ENCODE assay signal across 1 cellular context in the genomic region with DNA sequence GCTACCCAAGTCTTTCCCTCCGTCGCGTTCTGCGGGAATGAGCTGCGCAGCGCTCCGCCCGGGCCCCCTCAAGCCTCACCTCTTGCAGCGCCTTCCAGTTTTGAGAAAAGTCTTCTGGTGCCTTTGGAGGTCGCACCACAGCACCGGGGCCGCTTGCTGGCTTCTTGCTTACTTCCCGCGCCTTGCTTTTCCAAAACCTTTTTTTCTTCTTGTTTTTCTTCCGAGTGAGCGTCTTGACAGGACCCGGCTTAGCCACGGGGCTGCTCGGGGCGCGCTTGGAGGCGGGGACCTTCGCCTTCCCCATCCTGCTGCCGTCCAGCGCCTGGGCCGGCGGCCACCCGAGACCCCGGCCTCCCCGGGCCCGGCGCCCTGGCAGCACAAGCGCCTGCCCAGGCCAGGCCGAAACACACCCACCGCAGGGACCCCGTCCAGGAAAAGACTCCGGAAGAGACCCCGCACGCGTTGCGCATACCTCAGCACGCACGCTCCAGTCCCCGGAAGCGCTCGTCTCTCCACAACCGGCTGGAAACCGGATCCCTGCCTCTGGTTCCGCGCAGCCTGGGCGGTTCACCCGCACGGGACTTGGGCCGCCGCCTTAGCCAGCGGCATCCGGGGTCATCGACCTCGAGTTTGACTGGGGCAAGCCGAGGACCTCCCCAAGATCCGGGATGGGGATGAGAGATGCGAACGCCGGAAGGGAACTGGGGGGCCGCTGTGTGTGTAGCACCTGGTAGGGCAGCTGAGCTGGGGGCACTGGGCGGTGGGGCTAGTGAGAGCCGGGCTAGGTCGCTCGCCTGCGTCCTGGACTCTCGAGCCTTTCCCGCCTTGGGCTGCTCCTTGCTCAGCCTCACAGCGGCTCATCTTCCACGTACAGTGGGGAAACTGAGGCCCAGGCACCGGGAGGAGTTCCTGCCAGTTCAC.
A peak's percentile ranks its signal among the peaks of the same experiment; 100 is the strongest.
TF ChIP-seq lines count a peak whose summit lies in the region.

A gene with protein sequence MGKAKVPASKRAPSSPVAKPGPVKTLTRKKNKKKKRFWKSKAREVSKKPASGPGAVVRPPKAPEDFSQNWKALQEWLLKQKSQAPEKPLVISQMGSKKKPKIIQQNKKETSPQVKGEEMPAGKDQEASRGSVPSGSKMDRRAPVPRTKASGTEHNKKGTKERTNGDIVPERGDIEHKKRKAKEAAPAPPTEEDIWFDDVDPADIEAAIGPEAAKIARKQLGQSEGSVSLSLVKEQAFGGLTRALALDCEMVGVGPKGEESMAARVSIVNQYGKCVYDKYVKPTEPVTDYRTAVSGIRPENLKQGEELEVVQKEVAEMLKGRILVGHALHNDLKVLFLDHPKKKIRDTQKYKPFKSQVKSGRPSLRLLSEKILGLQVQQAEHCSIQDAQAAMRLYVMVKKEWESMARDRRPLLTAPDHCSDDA (minus strand): TSS at position 470 of the 921 bp plus-strand sequence. CDS start 166 bp downstream, at position 304.

TF ChIP-seq in GM12878, 131 proteins besides CTCF, POLR2A, EP300 and RAD21 (continued from another document and continues in another):
- TF ChIP-seq, protein P1, sequence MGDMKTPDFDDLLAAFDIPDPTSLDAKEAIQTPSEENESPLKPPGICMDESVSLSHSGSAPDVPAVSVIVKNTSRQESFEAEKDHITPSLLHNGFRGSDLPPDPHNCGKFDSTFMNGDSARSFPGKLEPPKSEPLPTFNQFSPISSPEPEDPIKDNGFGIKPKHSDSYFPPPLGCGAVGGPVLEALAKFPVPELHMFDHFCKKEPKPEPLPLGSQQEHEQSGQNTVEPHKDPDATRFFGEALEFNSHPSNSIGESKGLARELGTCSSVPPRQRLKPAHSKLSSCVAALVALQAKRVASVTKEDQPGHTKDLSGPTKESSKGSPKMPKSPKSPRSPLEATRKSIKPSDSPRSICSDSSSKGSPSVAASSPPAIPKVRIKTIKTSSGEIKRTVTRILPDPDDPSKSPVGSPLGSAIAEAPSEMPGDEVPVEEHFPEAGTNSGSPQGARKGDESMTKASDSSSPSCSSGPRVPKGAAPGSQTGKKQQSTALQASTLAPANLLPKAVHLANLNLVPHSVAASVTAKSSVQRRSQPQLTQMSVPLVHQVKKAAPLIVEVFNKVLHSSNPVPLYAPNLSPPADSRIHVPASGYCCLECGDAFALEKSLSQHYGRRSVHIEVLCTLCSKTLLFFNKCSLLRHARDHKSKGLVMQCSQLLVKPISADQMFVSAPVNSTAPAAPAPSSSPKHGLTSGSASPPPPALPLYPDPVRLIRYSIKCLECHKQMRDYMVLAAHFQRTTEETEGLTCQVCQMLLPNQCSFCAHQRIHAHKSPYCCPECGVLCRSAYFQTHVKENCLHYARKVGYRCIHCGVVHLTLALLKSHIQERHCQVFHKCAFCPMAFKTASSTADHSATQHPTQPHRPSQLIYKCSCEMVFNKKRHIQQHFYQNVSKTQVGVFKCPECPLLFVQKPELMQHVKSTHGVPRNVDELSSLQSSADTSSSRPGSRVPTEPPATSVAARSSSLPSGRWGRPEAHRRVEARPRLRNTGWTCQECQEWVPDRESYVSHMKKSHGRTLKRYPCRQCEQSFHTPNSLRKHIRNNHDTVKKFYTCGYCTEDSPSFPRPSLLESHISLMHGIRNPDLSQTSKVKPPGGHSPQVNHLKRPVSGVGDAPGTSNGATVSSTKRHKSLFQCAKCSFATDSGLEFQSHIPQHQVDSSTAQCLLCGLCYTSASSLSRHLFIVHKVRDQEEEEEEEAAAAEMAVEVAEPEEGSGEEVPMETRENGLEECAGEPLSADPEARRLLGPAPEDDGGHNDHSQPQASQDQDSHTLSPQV (IDR thresholded peaks at IDR 0.05): 0 out of 2 replicates have a peak, but pooled peaks have one; percentile 61
- TF ChIP-seq, protein P2, sequence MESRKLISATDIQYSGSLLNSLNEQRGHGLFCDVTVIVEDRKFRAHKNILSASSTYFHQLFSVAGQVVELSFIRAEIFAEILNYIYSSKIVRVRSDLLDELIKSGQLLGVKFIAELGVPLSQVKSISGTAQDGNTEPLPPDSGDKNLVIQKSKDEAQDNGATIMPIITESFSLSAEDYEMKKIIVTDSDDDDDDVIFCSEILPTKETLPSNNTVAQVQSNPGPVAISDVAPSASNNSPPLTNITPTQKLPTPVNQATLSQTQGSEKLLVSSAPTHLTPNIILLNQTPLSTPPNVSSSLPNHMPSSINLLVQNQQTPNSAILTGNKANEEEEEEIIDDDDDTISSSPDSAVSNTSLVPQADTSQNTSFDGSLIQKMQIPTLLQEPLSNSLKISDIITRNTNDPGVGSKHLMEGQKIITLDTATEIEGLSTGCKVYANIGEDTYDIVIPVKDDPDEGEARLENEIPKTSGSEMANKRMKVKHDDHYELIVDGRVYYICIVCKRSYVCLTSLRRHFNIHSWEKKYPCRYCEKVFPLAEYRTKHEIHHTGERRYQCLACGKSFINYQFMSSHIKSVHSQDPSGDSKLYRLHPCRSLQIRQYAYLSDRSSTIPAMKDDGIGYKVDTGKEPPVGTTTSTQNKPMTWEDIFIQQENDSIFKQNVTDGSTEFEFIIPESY (IDR thresholded peaks at IDR 0.05): no peak
- TF ChIP-seq NRF1 (conservative IDR thresholded peaks at IDR 0.05; ENCODE audit: low read depth, low read length) (peak; percentile 32; the same call in 1 of the 2 replicates), SRF (IDR thresholded peaks at IDR 0.05; ENCODE audit: low read depth in 2 of 2, low read length in 2 of 2) (peak; percentile 58 to 89; a peak in 3 of 4 replicates), CBFB (IDR thresholded peaks at IDR 0.05; ENCODE audit: low read depth) (peak; percentile 86), NFIC (IDR thresholded peaks at IDR 0.05; ENCODE audit: low read depth, low read length) (no peak), EED (IDR thresholded peaks at IDR 0.05; ENCODE audit: low read depth) (peak; percentile 51; the same call in 1 of the 2 replicates), MYC (IDR thresholded peaks at IDR 0.05; ENCODE audit: insufficient read depth, insufficient read length, insufficient replicate concordance, low read length, severe bottlenecking) (peak; percentile 93), YY1 (IDR thresholded peaks at IDR 0.05; ENCODE audit: low read depth, low read length) (peak; percentile 84), SMARCA5 (IDR thresholded peaks at IDR 0.05) (peak; percentile 69; the same call in 1 of the 2 replicates), TAF1 (IDR thresholded peaks at IDR 0.05; ENCODE audit: borderline replicate concordance, low read depth, low read length) (peak; percentile 78), SMAD1 (IDR thresholded peaks at IDR 0.05; ENCODE audit: low read depth, partially characterized antibody) (no peak), ZZZ3 (IDR thresholded peaks at IDR 0.05; ENCODE audit: control insufficient read depth, insufficient read length, low read depth) (peak; percentile 34), ZNF24 (IDR thresholded peaks at IDR 0.05) (0 out of 2 replicates have a peak, but pooled peaks have one; percentile 28), STAT1 (conservative IDR thresholded peaks at IDR 0.05) (peak; percentile 93; the same call in 1 of the 2 replicates), IKZF2 (IDR thresholded peaks at IDR 0.05) (peak; percentile 78 to 86), CREM (IDR thresholded peaks at IDR 0.05; ENCODE audit: low read depth) (peak; percentile 71), JUND (IDR thresholded peaks at IDR 0.05; ENCODE audit: low read depth, low read length) (no peak), RFX5 (IDR thresholded peaks at IDR 0.05; ENCODE audit: low read depth, low read length) (no peak), NBN (IDR thresholded peaks at IDR 0.05) (peak; percentile 98), ZNF207 (IDR thresholded peaks at IDR 0.05; ENCODE audit: borderline replicate concordance) (peak; percentile 99), ZSCAN29 (IDR thresholded peaks at IDR 0.05) (peak; percentile 90), HDGF (IDR thresholded peaks at IDR 0.05) (0 out of 2 replicates have a peak, but pooled peaks have one; percentile 37), IKZF1 (conservative IDR thresholded peaks at IDR 0.05) (peak; percentile 99), DPF2 (IDR thresholded peaks at IDR 0.05) (peak; percentile 93), POLR2AphosphoS5 (IDR thresholded peaks at IDR 0.05; ENCODE audit: low read length) (peak; percentile 74), BACH1 (IDR thresholded peaks at IDR 0.05; ENCODE audit: borderline replicate concordance) (peak; percentile 63), MEF2A (IDR thresholded peaks at IDR 0.05; ENCODE audit: insufficient read depth, low read depth, low read length) (peak; percentile 51; the same call in 1 of the 2 replicates), BCL11A (IDR thresholded peaks at IDR 0.05; ENCODE audit: low read depth, low read length) (no peak), KAT2A (conservative IDR thresholded peaks at IDR 0.05; ENCODE audit: control insufficient read depth, low read depth, low read length) (no peak), POU2F2 (IDR thresholded peaks at IDR 0.05; ENCODE audit: borderline replicate concordance, low read depth, low read length) (peak; percentile 69; the same call in 2 of the 3 replicates), CREB1 (IDR thresholded peaks at IDR 0.05; ENCODE audit: low read depth) (peak; percentile 85), MTA2 (IDR thresholded peaks at IDR 0.05; ENCODE audit: low read depth) (peak; percentile 75)
- TF ChIP-seq, protein P3, sequence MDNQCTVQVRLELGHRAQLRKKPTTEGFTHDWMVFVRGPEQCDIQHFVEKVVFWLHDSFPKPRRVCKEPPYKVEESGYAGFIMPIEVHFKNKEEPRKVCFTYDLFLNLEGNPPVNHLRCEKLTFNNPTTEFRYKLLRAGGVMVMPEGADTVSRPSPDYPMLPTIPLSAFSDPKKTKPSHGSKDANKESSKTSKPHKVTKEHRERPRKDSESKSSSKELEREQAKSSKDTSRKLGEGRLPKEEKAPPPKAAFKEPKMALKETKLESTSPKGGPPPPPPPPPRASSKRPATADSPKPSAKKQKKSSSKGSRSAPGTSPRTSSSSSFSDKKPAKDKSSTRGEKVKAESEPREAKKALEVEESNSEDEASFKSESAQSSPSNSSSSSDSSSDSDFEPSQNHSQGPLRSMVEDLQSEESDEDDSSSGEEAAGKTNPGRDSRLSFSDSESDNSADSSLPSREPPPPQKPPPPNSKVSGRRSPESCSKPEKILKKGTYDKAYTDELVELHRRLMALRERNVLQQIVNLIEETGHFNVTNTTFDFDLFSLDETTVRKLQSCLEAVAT (IDR thresholded peaks at IDR 0.05): peak; percentile 87
- TF ChIP-seq, protein P4, sequence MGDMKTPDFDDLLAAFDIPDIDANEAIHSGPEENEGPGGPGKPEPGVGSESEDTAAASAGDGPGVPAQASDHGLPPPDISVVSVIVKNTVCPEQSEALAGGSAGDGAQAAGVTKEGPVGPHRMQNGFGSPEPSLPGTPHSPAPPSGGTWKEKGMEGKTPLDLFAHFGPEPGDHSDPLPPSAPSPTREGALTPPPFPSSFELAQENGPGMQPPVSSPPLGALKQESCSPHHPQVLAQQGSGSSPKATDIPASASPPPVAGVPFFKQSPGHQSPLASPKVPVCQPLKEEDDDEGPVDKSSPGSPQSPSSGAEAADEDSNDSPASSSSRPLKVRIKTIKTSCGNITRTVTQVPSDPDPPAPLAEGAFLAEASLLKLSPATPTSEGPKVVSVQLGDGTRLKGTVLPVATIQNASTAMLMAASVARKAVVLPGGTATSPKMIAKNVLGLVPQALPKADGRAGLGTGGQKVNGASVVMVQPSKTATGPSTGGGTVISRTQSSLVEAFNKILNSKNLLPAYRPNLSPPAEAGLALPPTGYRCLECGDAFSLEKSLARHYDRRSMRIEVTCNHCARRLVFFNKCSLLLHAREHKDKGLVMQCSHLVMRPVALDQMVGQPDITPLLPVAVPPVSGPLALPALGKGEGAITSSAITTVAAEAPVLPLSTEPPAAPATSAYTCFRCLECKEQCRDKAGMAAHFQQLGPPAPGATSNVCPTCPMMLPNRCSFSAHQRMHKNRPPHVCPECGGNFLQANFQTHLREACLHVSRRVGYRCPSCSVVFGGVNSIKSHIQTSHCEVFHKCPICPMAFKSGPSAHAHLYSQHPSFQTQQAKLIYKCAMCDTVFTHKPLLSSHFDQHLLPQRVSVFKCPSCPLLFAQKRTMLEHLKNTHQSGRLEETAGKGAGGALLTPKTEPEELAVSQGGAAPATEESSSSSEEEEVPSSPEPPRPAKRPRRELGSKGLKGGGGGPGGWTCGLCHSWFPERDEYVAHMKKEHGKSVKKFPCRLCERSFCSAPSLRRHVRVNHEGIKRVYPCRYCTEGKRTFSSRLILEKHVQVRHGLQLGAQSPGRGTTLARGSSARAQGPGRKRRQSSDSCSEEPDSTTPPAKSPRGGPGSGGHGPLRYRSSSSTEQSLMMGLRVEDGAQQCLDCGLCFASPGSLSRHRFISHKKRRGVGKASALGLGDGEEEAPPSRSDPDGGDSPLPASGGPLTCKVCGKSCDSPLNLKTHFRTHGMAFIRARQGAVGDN (IDR thresholded peaks at IDR 0.05): peak; percentile 85; the same call in 1 of the 2 replicates
- TF ChIP-seq, protein P5, sequence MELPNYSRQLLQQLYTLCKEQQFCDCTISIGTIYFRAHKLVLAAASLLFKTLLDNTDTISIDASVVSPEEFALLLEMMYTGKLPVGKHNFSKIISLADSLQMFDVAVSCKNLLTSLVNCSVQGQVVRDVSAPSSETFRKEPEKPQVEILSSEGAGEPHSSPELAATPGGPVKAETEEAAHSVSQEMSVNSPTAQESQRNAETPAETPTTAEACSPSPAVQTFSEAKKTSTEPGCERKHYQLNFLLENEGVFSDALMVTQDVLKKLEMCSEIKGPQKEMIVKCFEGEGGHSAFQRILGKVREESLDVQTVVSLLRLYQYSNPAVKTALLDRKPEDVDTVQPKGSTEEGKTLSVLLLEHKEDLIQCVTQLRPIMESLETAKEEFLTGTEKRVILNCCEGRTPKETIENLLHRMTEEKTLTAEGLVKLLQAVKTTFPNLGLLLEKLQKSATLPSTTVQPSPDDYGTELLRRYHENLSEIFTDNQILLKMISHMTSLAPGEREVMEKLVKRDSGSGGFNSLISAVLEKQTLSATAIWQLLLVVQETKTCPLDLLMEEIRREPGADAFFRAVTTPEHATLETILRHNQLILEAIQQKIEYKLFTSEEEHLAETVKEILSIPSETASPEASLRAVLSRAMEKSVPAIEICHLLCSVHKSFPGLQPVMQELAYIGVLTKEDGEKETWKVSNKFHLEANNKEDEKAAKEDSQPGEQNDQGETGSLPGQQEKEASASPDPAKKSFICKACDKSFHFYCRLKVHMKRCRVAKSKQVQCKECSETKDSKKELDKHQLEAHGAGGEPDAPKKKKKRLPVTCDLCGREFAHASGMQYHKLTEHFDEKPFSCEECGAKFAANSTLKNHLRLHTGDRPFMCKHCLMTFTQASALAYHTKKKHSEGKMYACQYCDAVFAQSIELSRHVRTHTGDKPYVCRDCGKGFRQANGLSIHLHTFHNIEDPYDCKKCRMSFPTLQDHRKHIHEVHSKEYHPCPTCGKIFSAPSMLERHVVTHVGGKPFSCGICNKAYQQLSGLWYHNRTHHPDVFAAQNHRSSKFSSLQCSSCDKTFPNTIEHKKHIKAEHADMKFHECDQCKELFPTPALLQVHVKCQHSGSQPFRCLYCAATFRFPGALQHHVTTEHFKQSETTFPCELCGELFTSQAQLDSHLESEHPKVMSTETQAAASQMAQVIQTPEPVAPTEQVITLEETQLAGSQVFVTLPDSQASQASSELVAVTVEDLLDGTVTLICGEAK (IDR thresholded peaks at IDR 0.05; ENCODE audit: borderline replicate concordance): peak; percentile 100
- TF ChIP-seq, protein P6, sequence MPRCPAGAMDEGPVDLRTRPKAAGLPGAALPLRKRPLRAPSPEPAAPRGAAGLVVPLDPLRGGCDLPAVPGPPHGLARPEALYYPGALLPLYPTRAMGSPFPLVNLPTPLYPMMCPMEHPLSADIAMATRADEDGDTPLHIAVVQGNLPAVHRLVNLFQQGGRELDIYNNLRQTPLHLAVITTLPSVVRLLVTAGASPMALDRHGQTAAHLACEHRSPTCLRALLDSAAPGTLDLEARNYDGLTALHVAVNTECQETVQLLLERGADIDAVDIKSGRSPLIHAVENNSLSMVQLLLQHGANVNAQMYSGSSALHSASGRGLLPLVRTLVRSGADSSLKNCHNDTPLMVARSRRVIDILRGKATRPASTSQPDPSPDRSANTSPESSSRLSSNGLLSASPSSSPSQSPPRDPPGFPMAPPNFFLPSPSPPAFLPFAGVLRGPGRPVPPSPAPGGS (IDR thresholded peaks at IDR 0.05; ENCODE audit: borderline replicate concordance, insufficient read depth, low read depth, low read length, poor library complexity, severe bottlenecking): peak; percentile 72
